In genomic region chr16:65745-66144, GRCh38 we compare ENCODE assay signal across 8 cellular contexts. TPM values are rescaled to one million over a fixed set of nuclear protein-coding genes. Genes with fewer than 3 reads are reported as not detected.
DNase-seq lines count a peak whose midpoint lies in the region; ATAC-seq and TF ChIP-seq lines count a peak whose summit lies in the region.

No MANE protein-coding gene starts in this region.

- H3K9me3 Mint-ChIP-seq in activated T-helper 2 cell treated with anti-CD3 and anti-CD28 coated beads, Interferon-gamma antibody, Interleukin-2, Interleukin-4, amounts not matched to agents 10 μg/mL and 5 μg/mL and 100 μg/mL, durations not matched to agents 14 hours and 24 hours and 36 hours = no peaks in the 10 kb centered on the region

- no peaks in the 10 kb centered on the region for H4K20me1 ChIP-seq in Loucy (ENCODE audit: insufficient read depth, low read length, poor library complexity, severe bottlenecking)

- H3K27ac Mint-ChIP-seq in activated T-helper 2 cell treated with anti-CD3 and anti-CD28 coated beads, Interferon-gamma antibody, Interleukin-2, Interleukin-4, amounts not matched to agents 10 μg/mL and 5 μg/mL and 100 μg/mL, durations not matched to agents 14 hours and 24 hours and 36 hours = no peak overlapping the region

- TF ChIP-seq CTCF in Loucy (conservative IDR thresholded peaks at IDR 0.05; ENCODE audit: low read length) = peak; percentile 73
- peak; percentile 97 for TF ChIP-seq CTCF in fibroblast of villous mesenchyme (IDR thresholded peaks at IDR 0.05; ENCODE audit: insufficient read depth, low read depth, low read length)
- TF ChIP-seq CTCF in testis (IDR thresholded peaks at IDR 0.05) = peak; percentile 90 to 94 (median 93)

- H3K4me3 ChIP-seq in Loucy (ENCODE audit: low read length, poor library complexity, severe bottlenecking) (no peak overlapping the region), fibroblast of villous mesenchyme (ENCODE audit: low read depth, low read length) (no peak overlapping the region), testis (no peak overlapping the region)

- H3K9ac ChIP-seq in Loucy (ENCODE audit: low read depth, low read length, poor library complexity, severe bottlenecking) = no peak overlapping the region

- H3K9me2 ChIP-seq in Loucy (replicated peaks; ENCODE audit: low read depth, low read length) = no peaks in the 10 kb centered on the region

- intact Hi-C loops in activated T-helper 2 cell treated with anti-CD3 and anti-CD28 coated beads, Interferon-gamma antibody, Interleukin-2, Interleukin-4, amounts not matched to agents 10 μg/mL and 5 μg/mL and 100 μg/mL, durations not matched to agents 14 hours and 24 hours and 36 hours (cut with micrococcal nuclease) = loop anchor here (1.0 kb wide), 2 partner anchors 12 to 32 kb away; partner anchors contain the start of genes POLR3K and SNRNP25
- intact Hi-C loops in testis (cut with DNase I; ENCODE audit: low total_unique reads) = no loop called here

- peaks cover 22% of the 10 kb centered on the region for H3K27me3 Mint-ChIP-seq in activated T-helper 2 cell treated with anti-CD3 and anti-CD28 coated beads, Interferon-gamma antibody, Interleukin-2, Interleukin-4, amounts not matched to agents 10 μg/mL and 5 μg/mL and 100 μg/mL, durations not matched to agents 14 hours and 24 hours and 36 hours (ENCODE audit: low read depth)

- 46 to 86% methylated on average over 7 to 17 of the region's 17 CpGs for WGBS in testis, 2 donors

- H3F3A ChIP-seq in Loucy (ENCODE audit: low read depth) = no peaks in the 10 kb centered on the region

- H3K9me3 ChIP-seq in Loucy (ENCODE audit: insufficient read depth, low read depth, low read length) (no peaks in the 10 kb centered on the region), testis (no peaks in the 10 kb centered on the region)

- H3K79me2 ChIP-seq in Loucy (ENCODE audit: insufficient read depth, low read length) = no peaks in the 10 kb centered on the region

- no peak overlapping the region for H3K27ac ChIP-seq in testis

- H3K4me2 ChIP-seq in Loucy (ENCODE audit: low read depth, low read length, poor library complexity, severe bottlenecking) = no peak overlapping the region

- no peak overlapping the region for H3K4me3 Mint-ChIP-seq in activated T-helper 2 cell treated with anti-CD3 and anti-CD28 coated beads, Interferon-gamma antibody, Interleukin-2, Interleukin-4, amounts not matched to agents 10 μg/mL and 5 μg/mL and 100 μg/mL, durations not matched to agents 14 hours and 24 hours and 36 hours (ENCODE audit: low read depth)

- H3K27me3 ChIP-seq in Loucy (ENCODE audit: insufficient read depth, low read length, poor library complexity, severe bottlenecking) = no peaks in the 10 kb centered on the region
- no peaks in the 10 kb centered on the region for H3K27me3 ChIP-seq in testis

- peaks cover 7% of the 10 kb centered on the region for H3K4me1 Mint-ChIP-seq in activated T-helper 2 cell treated with anti-CD3 and anti-CD28 coated beads, Interferon-gamma antibody, Interleukin-2, Interleukin-4, amounts not matched to agents 10 μg/mL and 5 μg/mL and 100 μg/mL, durations not matched to agents 14 hours and 24 hours and 36 hours (ENCODE audit: low read depth)

- H2AFZ ChIP-seq in Loucy (ENCODE audit: low read length) = no peak overlapping the region

- H3K36me3 ChIP-seq in Loucy (ENCODE audit: insufficient read depth, low read length) (no peaks in the 10 kb centered on the region), testis (ENCODE audit: low read depth, missing control alignments) (no peaks in the 10 kb centered on the region)

- DNase-seq in GF-D8 (lab: John Stamatoyannopoulos, UW) (peak; percentile 37), SHP77 (lab: John Stamatoyannopoulos, UW) (peak; percentile 61 to 80), fibroblast of villous mesenchyme (ENCODE audit: low read depth) (peak; percentile 72), occipital lobe (lab: John Stamatoyannopoulos, UW) (peak; percentile 47), testis (peak; percentile 88)
- peak; percentile 76 for DNase-seq in activated T-helper 2 cell treated with anti-CD3 and anti-CD28 coated beads, Interferon-gamma antibody, Interleukin-2, Interleukin-4, amounts not matched to agents 10 μg/mL and 5 μg/mL and 100 μg/mL, durations not matched to agents 14 hours and 24 hours and 36 hours (ENCODE audit: low spot score)

- no peaks in the 10 kb centered on the region for H3K36me3 Mint-ChIP-seq in activated T-helper 2 cell treated with anti-CD3 and anti-CD28 coated beads, Interferon-gamma antibody, Interleukin-2, Interleukin-4, amounts not matched to agents 10 μg/mL and 5 μg/mL and 100 μg/mL, durations not matched to agents 14 hours and 24 hours and 36 hours (ENCODE audit: low read depth)

- no peak for ATAC-seq in GM18870 (IDR thresholded peaks at IDR 0.05; ENCODE audit: unreplicated experiment)

- H3K4me1 ChIP-seq in Loucy (ENCODE audit: insufficient read depth, low read length, poor library complexity, severe bottlenecking) = peaks cover 14% of the 10 kb centered on the region
- peaks cover 8% of the 10 kb centered on the region for H3K4me1 ChIP-seq in testis

- TF ChIP-seq POLR2A in testis (IDR thresholded peaks at IDR 0.05) = no peak

RNA-seq across cellular contexts. Expression of gene RHBDF1, which starts 6.7 kb away (rescaled TPM):
- total RNA-seq in activated T-helper 2 cell treated with anti-CD3 and anti-CD28 coated beads, Interferon-gamma antibody, Interleukin-2, Interleukin-4, amounts not matched to agents 10 μg/mL and 5 μg/mL and 100 μg/mL, durations not matched to agents 14 hours and 24 hours and 36 hours = 1.2 and 1.6 TPM in 2 replicates
- total RNA-seq in fibroblast of villous mesenchyme (32.8 and 37.4 TPM in 2 replicates), occipital lobe (3.0 TPM), testis (10 to 100 TPM; 18.3 to 22.5 TPM)
- 15.9 TPM for polyA plus RNA-seq in testis (ENCODE audit: insufficient read depth, low read depth, low replicate concordance)

RNA-seq across cellular contexts. Expression of gene SNRNP25, which starts 12.1 kb away (rescaled TPM):
- total RNA-seq in activated T-helper 2 cell treated with anti-CD3 and anti-CD28 coated beads, Interferon-gamma antibody, Interleukin-2, Interleukin-4, amounts not matched to agents 10 μg/mL and 5 μg/mL and 100 μg/mL, durations not matched to agents 14 hours and 24 hours and 36 hours = 77.5 and 83.1 TPM in 2 replicates
- total RNA-seq in fibroblast of villous mesenchyme (15.5 and 22.5 TPM in 2 replicates), occipital lobe (11.4 TPM), testis (10 to 100 TPM; 12.8 to 17.5 TPM)
- 26.9 TPM for polyA plus RNA-seq in testis (ENCODE audit: insufficient read depth, low read depth, low replicate concordance)

RNA-seq across cellular contexts. Expression of gene MPG, which starts 12.3 kb away (rescaled TPM):
- 77.7 and 78.6 TPM in 2 replicates for total RNA-seq in activated T-helper 2 cell treated with anti-CD3 and anti-CD28 coated beads, Interferon-gamma antibody, Interleukin-2, Interleukin-4, amounts not matched to agents 10 μg/mL and 5 μg/mL and 100 μg/mL, durations not matched to agents 14 hours and 24 hours and 36 hours
- total RNA-seq in fibroblast of villous mesenchyme = 161 and 277 TPM in 2 replicates
- total RNA-seq in occipital lobe = 50.7 TPM
- 10 to 100 TPM; 44.8 to 61.7 TPM for total RNA-seq in testis
- polyA plus RNA-seq in testis (ENCODE audit: insufficient read depth, low read depth, low replicate concordance) = 42.6 TPM

RNA-seq across cellular contexts. Expression of gene POLR3K, which starts 12.3 kb away (rescaled TPM):
- 64.8 and 67.3 TPM in 2 replicates for total RNA-seq in activated T-helper 2 cell treated with anti-CD3 and anti-CD28 coated beads, Interferon-gamma antibody, Interleukin-2, Interleukin-4, amounts not matched to agents 10 μg/mL and 5 μg/mL and 100 μg/mL, durations not matched to agents 14 hours and 24 hours and 36 hours
- total RNA-seq in fibroblast of villous mesenchyme (2.6 and 5.6 TPM in 2 replicates), occipital lobe (2.8 TPM), testis (1 to 10 TPM; 2.4 to 3.0 TPM)
- polyA plus RNA-seq in testis (ENCODE audit: insufficient read depth, low read depth, low replicate concordance) = 6.5 TPM

Comparison
In these comparisons a context has a peak if more than half of its experiments do, and no peak if none do; other contexts are left out.
1. DNase-seq: peak in every context shown above with its lines; median percentile 88 in testis; 76 in activated T-helper 2 cell treated with anti-CD3 and anti-CD28 coated beads, Interferon-gamma antibody, Interleukin-2, Interleukin-4, amounts not matched to agents 10 μg/mL and 5 μg/mL and 100 μg/mL, durations not matched to agents 14 hours and 24 hours and 36 hours; 72 in fibroblast of villous mesenchyme; 70 in SHP77; 47 in occipital lobe; 37 in GF-D8.